In the genomic region with DNA sequence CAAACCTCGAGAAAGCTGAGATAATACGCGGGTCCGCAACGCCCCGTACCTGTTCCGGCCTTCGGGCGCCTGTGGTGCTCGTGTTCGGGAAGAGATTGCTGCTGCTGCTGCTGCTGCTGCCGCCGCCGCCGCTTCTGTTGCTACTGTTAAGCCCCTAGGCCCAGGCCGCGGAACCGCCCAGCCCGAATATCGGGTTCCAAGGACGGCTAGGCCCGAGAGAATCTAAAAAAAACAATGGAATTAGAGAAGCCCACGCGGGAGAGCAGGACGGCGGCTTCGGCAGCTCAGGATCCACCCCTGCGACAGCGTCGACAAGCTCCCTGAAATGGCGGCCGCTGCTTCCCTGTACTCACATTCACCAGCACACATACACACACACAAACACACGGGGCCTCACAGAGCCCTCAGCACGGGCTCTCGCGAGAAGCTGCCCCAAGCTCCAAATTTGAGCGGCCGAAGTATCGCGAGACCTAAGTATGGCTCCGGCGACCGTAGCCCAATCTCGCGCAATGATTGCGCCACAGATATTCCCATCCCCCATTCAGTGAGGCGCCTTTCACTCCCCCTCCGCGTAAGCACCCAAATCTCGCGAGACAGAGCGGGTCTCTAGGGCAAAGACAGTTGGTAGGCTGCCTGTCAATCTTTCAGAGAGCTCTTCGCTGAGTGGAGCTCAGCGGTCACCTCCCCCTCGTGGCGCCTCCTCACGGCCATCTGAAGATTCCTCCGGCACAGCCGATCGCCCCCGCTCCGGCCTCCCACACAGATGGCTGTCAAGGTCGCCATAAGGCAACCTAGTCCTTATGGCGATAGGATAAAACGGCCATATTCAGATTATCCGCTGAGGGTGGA, we compare ENCODE assay signal across 1 cellular context.
TF ChIP-seq lines count a peak whose summit lies in the region.

Gene RBM39 (minus strand): TSS at position 369 of the 849 bp plus-strand sequence. CDS start 1,386 bp downstream, outside the sequence.

TF ChIP-seq in HEK293, 187 proteins besides CTCF, POLR2A, EP300 and RAD21 (continued from another document and continues in another):
- TF ChIP-seq, protein P1, sequence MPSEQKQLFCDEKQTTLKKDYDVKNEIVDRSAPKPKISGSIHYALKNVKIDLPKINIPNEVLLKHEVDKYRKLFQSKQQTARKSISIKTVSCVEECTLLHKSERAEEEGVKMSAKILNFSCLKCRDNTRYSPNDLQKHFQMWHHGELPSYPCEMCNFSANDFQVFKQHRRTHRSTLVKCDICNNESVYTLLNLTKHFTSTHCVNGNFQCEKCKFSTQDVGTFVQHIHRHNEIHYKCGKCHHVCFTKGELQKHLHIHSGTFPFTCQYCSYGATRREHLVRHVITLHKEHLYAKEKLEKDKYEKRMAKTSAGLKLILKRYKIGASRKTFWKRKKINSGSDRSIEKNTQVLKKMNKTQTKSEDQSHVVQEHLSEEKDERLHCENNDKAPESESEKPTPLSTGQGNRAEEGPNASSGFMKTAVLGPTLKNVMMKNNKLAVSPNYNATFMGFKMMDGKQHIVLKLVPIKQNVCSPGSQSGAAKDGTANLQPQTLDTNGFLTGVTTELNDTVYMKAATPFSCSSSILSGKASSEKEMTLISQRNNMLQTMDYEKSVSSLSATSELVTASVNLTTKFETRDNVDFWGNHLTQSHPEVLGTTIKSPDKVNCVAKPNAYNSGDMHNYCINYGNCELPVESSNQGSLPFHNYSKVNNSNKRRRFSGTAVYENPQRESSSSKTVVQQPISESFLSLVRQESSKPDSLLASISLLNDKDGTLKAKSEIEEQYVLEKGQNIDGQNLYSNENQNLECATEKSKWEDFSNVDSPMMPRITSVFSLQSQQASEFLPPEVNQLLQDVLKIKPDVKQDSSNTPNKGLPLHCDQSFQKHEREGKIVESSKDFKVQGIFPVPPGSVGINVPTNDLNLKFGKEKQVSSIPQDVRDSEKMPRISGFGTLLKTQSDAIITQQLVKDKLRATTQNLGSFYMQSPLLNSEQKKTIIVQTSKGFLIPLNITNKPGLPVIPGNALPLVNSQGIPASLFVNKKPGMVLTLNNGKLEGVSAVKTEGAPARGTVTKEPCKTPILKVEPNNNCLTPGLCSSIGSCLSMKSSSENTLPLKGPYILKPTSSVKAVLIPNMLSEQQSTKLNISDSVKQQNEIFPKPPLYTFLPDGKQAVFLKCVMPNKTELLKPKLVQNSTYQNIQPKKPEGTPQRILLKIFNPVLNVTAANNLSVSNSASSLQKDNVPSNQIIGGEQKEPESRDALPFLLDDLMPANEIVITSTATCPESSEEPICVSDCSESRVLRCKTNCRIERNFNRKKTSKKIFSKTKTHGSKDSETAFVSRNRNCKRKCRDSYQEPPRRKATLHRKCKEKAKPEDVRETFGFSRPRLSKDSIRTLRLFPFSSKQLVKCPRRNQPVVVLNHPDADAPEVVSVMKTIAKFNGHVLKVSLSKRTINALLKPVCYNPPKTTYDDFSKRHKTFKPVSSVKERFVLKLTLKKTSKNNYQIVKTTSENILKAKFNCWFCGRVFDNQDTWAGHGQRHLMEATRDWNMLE (tag by site-specific recombination; conservative IDR thresholded peaks at IDR 0.05; ENCODE audit: low read depth), result peak; percentile 73
- TF ChIP-seq KLF10 (tag by site-specific recombination; IDR thresholded peaks at IDR 0.05) (peak; percentile 84), ZNF596 (tag by site-specific recombination; IDR thresholded peaks at IDR 0.05) (0 out of 2 replicates have a peak, but pooled peaks have one; percentile 5), GFI1B (tag by site-specific recombination; IDR thresholded peaks at IDR 0.05) (peak; percentile 83; the same call in 1 of the 2 replicates), ZNF239 (tag by site-specific recombination; IDR thresholded peaks at IDR 0.05) (no peak), ZNF785 (tag by site-specific recombination; IDR thresholded peaks at IDR 0.05) (0 out of 2 replicates have a peak, but pooled peaks have one; percentile 31), ZNF561 (tag by site-specific recombination; IDR thresholded peaks at IDR 0.05; ENCODE audit: borderline replicate concordance) (peak; percentile 66; the same call in 1 of the 2 replicates), ZFP37 (tag by site-specific recombination; IDR thresholded peaks at IDR 0.05) (peak; percentile 69; the same call in 1 of the 2 replicates), ZSCAN18 (tag by site-specific recombination; IDR thresholded peaks at IDR 0.05) (peak; percentile 82; the same call in 1 of the 2 replicates), MZF1 (tag by site-specific recombination; IDR thresholded peaks at IDR 0.05; ENCODE audit: borderline replicate concordance) (no peak), YY2 (tag by site-specific recombination; IDR thresholded peaks at IDR 0.05) (peak; percentile 97), ZNF140 (tag by site-specific recombination; IDR thresholded peaks at IDR 0.05) (no peak), ZSCAN16 (tag by site-specific recombination; IDR thresholded peaks at IDR 0.05) (no peak), ZNF664 (tag by site-specific recombination; IDR thresholded peaks at IDR 0.05) (peak; percentile 14; the same call in 1 of the 2 replicates), ZNF624 (tag by site-specific recombination; IDR thresholded peaks at IDR 0.05) (no peak), INSM2 (tag by site-specific recombination; IDR thresholded peaks at IDR 0.05) (peak; percentile 70), ZIC2 (tag by site-specific recombination; IDR thresholded peaks at IDR 0.05) (peak; percentile 40; the same call in 1 of the 2 replicates), YY1 (tag by site-specific recombination; IDR thresholded peaks at IDR 0.05) (peak; percentile 91), ZNF513 (tag by site-specific recombination; IDR thresholded peaks at IDR 0.05) (0 out of 2 replicates have a peak, but pooled peaks have one; percentile 27), ZFHX2 (tag by site-specific recombination; conservative IDR thresholded peaks at IDR 0.05) (peak; percentile 97), ZNF776 (tag by site-specific recombination; IDR thresholded peaks at IDR 0.05; ENCODE audit: borderline replicate concordance) (no peak), ZNF24 (tag by site-specific recombination; IDR thresholded peaks at IDR 0.05) (peak; percentile 93; the same call in 1 of the 2 replicates), ZNF121 (tag by site-specific recombination; IDR thresholded peaks at IDR 0.05) (0 out of 2 replicates have a peak, but pooled peaks have one; percentile 24), ZNF843 (tag by site-specific recombination; IDR thresholded peaks at IDR 0.05) (peak; percentile 81)
- TF ChIP-seq, protein P2, sequence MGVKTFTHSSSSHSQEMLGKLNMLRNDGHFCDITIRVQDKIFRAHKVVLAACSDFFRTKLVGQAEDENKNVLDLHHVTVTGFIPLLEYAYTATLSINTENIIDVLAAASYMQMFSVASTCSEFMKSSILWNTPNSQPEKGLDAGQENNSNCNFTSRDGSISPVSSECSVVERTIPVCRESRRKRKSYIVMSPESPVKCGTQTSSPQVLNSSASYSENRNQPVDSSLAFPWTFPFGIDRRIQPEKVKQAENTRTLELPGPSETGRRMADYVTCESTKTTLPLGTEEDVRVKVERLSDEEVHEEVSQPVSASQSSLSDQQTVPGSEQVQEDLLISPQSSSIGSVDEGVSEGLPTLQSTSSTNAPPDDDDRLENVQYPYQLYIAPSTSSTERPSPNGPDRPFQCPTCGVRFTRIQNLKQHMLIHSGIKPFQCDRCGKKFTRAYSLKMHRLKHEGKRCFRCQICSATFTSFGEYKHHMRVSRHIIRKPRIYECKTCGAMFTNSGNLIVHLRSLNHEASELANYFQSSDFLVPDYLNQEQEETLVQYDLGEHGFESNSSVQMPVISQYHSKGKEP (tag by site-specific recombination; IDR thresholded peaks at IDR 0.05), result 0 out of 2 replicates have a peak, but pooled peaks have one; percentile 2
- TF ChIP-seq, protein P3, sequence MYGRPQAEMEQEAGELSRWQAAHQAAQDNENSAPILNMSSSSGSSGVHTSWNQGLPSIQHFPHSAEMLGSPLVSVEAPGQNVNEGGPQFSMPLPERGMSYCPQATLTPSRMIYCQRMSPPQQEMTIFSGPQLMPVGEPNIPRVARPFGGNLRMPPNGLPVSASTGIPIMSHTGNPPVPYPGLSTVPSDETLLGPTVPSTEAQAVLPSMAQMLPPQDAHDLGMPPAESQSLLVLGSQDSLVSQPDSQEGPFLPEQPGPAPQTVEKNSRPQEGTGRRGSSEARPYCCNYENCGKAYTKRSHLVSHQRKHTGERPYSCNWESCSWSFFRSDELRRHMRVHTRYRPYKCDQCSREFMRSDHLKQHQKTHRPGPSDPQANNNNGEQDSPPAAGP (tag by site-specific recombination; IDR thresholded peaks at IDR 0.05), result peak; percentile 85
- TF ChIP-seq, protein P4, sequence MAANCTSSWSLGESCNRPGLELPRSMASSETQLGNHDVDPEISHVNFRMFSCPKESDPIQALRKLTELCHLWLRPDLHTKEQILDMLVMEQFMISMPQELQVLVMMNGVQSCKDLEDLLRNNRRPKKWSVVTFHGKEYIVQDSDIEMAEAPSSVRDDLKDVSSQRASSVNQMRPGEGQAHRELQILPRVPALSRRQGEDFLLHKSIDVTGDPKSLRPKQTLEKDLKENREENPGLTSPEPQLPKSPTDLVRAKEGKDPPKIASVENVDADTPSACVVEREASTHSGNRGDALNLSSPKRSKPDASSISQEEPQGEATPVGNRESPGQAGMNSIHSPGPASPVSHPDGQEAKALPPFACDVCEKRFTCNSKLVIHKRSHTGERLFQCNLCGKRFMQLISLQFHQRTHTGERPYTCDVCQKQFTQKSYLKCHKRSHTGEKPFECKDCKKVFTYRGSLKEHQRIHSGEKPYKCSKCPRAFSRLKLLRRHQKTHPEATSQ (tag by site-specific recombination; IDR thresholded peaks at IDR 0.05), result 0 out of 2 replicates have a peak, but pooled peaks have one; percentile 48
- TF ChIP-seq, protein P5, sequence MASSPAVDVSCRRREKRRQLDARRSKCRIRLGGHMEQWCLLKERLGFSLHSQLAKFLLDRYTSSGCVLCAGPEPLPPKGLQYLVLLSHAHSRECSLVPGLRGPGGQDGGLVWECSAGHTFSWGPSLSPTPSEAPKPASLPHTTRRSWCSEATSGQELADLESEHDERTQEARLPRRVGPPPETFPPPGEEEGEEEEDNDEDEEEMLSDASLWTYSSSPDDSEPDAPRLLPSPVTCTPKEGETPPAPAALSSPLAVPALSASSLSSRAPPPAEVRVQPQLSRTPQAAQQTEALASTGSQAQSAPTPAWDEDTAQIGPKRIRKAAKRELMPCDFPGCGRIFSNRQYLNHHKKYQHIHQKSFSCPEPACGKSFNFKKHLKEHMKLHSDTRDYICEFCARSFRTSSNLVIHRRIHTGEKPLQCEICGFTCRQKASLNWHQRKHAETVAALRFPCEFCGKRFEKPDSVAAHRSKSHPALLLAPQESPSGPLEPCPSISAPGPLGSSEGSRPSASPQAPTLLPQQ (tag by site-specific recombination; IDR thresholded peaks at IDR 0.05), result peak; percentile 86
- TF ChIP-seq, protein P6, sequence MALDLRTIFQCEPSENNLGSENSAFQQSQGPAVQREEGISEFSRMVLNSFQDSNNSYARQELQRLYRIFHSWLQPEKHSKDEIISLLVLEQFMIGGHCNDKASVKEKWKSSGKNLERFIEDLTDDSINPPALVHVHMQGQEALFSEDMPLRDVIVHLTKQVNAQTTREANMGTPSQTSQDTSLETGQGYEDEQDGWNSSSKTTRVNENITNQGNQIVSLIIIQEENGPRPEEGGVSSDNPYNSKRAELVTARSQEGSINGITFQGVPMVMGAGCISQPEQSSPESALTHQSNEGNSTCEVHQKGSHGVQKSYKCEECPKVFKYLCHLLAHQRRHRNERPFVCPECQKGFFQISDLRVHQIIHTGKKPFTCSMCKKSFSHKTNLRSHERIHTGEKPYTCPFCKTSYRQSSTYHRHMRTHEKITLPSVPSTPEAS (tag by site-specific recombination; IDR thresholded peaks at IDR 0.05), result peak; percentile 97
- TF ChIP-seq, protein P7, sequence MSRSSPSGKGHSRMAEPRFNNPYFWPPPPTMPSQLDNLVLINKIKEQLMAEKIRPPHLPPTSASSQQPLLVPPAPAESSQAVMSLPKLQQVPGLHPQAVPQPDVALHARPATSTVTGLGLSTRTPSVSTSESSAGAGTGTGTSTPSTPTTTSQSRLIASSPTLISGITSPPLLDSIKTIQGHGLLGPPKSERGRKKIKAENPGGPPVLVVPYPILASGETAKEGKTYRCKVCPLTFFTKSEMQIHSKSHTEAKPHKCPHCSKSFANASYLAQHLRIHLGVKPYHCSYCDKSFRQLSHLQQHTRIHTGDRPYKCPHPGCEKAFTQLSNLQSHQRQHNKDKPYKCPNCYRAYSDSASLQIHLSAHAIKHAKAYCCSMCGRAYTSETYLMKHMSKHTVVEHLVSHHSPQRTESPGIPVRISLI (tag by site-specific recombination; IDR thresholded peaks at IDR 0.05), result no peak
